In the genomic region with DNA sequence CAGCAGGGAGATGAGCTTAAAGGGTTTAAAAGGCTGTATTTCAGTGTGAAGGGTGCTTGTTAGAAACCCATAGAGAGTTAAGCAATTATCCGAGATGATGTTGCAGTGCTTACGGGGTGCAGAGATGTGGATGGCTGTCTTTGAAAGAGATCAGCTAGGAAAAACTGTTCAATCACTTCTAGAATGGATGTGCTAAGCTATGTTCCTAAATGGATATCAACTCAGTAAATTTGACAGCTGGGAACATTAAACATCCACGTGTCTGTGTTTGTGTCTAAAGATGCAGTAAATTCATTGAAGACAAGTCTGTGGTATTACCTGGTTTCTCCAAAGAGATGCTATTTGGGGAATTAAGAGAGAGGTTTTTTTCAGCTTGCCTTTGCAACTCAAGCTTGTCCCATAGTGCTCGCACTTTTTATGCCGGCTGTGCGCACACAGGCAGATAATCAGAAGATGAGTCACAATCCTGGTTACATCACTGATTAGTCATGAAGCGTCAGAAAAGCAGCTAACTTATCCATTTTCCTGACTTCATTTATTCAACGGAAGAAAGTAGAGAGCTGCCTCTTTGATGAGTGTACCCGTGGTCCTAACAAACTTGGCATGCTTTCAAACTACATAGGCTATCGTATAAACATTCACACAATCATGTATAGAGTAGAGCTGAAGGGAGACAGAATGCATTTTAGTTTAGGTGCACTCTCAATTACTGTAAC, we compare ENCODE assay signal across 13 cellular contexts.
A peak's percentile ranks its signal among the peaks of the same experiment; 100 is the strongest.
DNase-seq lines count a peak whose midpoint lies in the region; ATAC-seq and TF ChIP-seq lines count a peak whose summit lies in the region.
"Had no signal": no experiment of that assay in that cellular context is flagged by ENCODE, and none has a peak within 500 bp of the region (broad histone marks: within the 10 kb centered on the region; RNA-seq: fewer than 3 reads in every experiment).

No MANE protein-coding gene starts in this region.

- H4K20me1 ChIP-seq in fibroblast of lung (ENCODE audit: control insufficient read depth, extremely low read depth, insufficient read depth, low read length) = no peaks in the 10 kb centered on the region
- H4K20me1 ChIP-seq: BLaER1 had no signal

- H3K79me2 ChIP-seq in fibroblast of lung (ENCODE audit: control insufficient read depth, insufficient read depth, low read length) = no peaks in the 10 kb centered on the region

- H3K4me1 ChIP-seq in HEK293 (ENCODE audit: control insufficient read depth, insufficient read depth, low read length) (no peaks in the 10 kb centered on the region), RWPE2 (ENCODE audit: insufficient read depth, poor library complexity, severe bottlenecking) (peaks cover 5% of the 10 kb centered on the region), fibroblast of lung (ENCODE audit: control insufficient read depth, extremely low read depth, insufficient read depth, low read length) (peaks cover 3% of the 10 kb centered on the region)
- H3K4me1 ChIP-seq: BLaER1 had no signal

- H3K4me2 ChIP-seq in fibroblast of lung (ENCODE audit: extremely low read depth, insufficient read depth, low read length) = peak overlapping the region; percentile 52
- H3K4me2 ChIP-seq: BLaER1 had no signal

- ATAC-seq in RWPE2 (ENCODE audit: low read depth) (peak; percentile 86), GM18873 (IDR thresholded peaks at IDR 0.05; ENCODE audit: low FRiP score, unreplicated experiment) (no peak), GM21619 (IDR thresholded peaks at IDR 0.05; ENCODE audit: unreplicated experiment) (no peak), HG03521 (IDR thresholded peaks at IDR 0.05; ENCODE audit: unreplicated experiment) (no peak)
- ATAC-seq: left ventricle myocardium superior had no signal

- H3K9me3 ChIP-seq in HEK293 (ENCODE audit: control insufficient read depth, insufficient read depth, low read depth, low read length) (no peaks in the 10 kb centered on the region), RWPE2 (ENCODE audit: severe bottlenecking) (no peaks in the 10 kb centered on the region), fibroblast of lung (ENCODE audit: control insufficient read depth, insufficient read depth, low read depth, low read length) (no peaks in the 10 kb centered on the region)
- H3K9me3 ChIP-seq: BLaER1, neutrophil had no signal

- no peaks in the 10 kb centered on the region for H3K9me3 Mint-ChIP-seq in type B pancreatic cell

- POLR2A ChIA-PET in HEK293 (lab: Yijun Ruan, JAX) = no interaction called here

- H3K4me3 Mint-ChIP-seq in type B pancreatic cell = no peak overlapping the region

- no peak overlapping the region for H3K9ac ChIP-seq in fibroblast of lung (ENCODE audit: insufficient read depth, low read length)
- H3K9ac ChIP-seq: BLaER1 had no signal

- H2AFZ ChIP-seq in fibroblast of lung (ENCODE audit: low read length) = no peak overlapping the region

- CTCF ChIA-PET in HEK293 (lab: Yijun Ruan, JAX) = interaction anchor here (0.8 kb wide), 1 partner anchor 11 kb away, joined by 3 read pairs; no protein-coding TSS in a partner anchor

- H3K36me3 Mint-ChIP-seq in type B pancreatic cell = no peaks in the 10 kb centered on the region

- H3K4me3 ChIP-seq in HEK293 (ENCODE audit: low read depth, low read length) (no peak overlapping the region), RWPE2 (ENCODE audit: severe bottlenecking) (no peak overlapping the region), fibroblast of lung (replicated peaks in 1 of 4; ENCODE audit: control extremely low read depth in 1 of 4, insufficient read depth in 1 of 4, low read depth in 3 of 4, low read length in 4 of 4) (no peak overlapping the region)
- H3K4me3 ChIP-seq: BLaER1 had no signal

- H3K27me3 Mint-ChIP-seq in type B pancreatic cell = no peaks in the 10 kb centered on the region

- no peak for TF ChIP-seq CTCF in HEK293 (tag by site-specific recombination; IDR thresholded peaks at IDR 0.05)
- TF ChIP-seq CTCF in RWPE2 (IDR thresholded peaks at IDR 0.05; ENCODE audit: poor library complexity, severe bottlenecking) = no peak
- no peak for TF ChIP-seq CTCF in fibroblast of lung (conservative IDR thresholded peaks at IDR 0.05 in 1 of 2, IDR thresholded peaks at IDR 0.05 in 1 of 2; ENCODE audit: low read depth in 1 of 2, low read length in 2 of 2)
- no peak for TF ChIP-seq CTCF in type B pancreatic cell (conservative IDR thresholded peaks at IDR 0.05)

- peaks cover 13% of the 10 kb centered on the region for H3K4me1 Mint-ChIP-seq in type B pancreatic cell (ENCODE audit: unreplicated experiment)

- DNase-seq in A172 (ENCODE audit: low spot score) (peak; percentile 88), RWPE2 (ENCODE audit: low spot score) (no peak), fibroblast of lung (ENCODE audit: low read depth in 2 of 2) (peak; percentile 92 to 98), type B pancreatic cell (ENCODE audit: extremely low spot score, unreplicated experiment) (no peak)
- DNase-seq: left ventricle myocardium superior; NK-92 treated with Interleukin-12 subunit alpha and Interleukin-12 subunit beta, amount 100 ng/mL, for 24 hours; stimulated activated naive CD4-positive, alpha-beta T cell had no signal

- no peak overlapping the region for H3K27ac ChIP-seq in HEK293 (ENCODE audit: extremely low read depth, low read depth, low read length)
- no peak overlapping the region for H3K27ac ChIP-seq in RWPE2 (ENCODE audit: poor library complexity, severe bottlenecking)
- H3K27ac ChIP-seq in fibroblast of lung (ENCODE audit: insufficient read depth, low read length) = peak overlapping the region; percentile 11
- H3K27ac ChIP-seq: BLaER1, neutrophil had no signal

- H3K36me3 ChIP-seq in HEK293 (ENCODE audit: control insufficient read depth in 2 of 2, insufficient read depth in 1 of 2, low read length in 2 of 2) (no peaks in the 10 kb centered on the region), RWPE2 (ENCODE audit: low read depth) (no peaks in the 10 kb centered on the region), fibroblast of lung (ENCODE audit: control insufficient read depth, insufficient read depth, low read length) (no peaks in the 10 kb centered on the region)
- H3K36me3 ChIP-seq: BLaER1, neutrophil had no signal

- H3K27ac Mint-ChIP-seq in type B pancreatic cell = no peak overlapping the region

- H3K27me3 ChIP-seq in RWPE2 (ENCODE audit: insufficient read depth, poor library complexity, severe bottlenecking) (no peaks in the 10 kb centered on the region), fibroblast of lung (ENCODE audit: control insufficient read depth, insufficient read depth, low read length) (no peaks in the 10 kb centered on the region)
- H3K27me3 ChIP-seq: BLaER1 had no signal

TF ChIP-seq in HEK293, 187 proteins besides CTCF, POLR2A, EP300 and RAD21 (continues in another document):
- TF ChIP-seq KLF9 (tag by site-specific recombination; IDR thresholded peaks at IDR 0.05; ENCODE audit: low read depth) (no peak), ZNF521 (tag by site-specific recombination; IDR thresholded peaks at IDR 0.05) (no peak), ZNF544 (tag by site-specific recombination; IDR thresholded peaks at IDR 0.05) (no peak), KLF8 (tag by site-specific recombination; IDR thresholded peaks at IDR 0.05) (peak; percentile 57)
- TF ChIP-seq, protein P1, sequence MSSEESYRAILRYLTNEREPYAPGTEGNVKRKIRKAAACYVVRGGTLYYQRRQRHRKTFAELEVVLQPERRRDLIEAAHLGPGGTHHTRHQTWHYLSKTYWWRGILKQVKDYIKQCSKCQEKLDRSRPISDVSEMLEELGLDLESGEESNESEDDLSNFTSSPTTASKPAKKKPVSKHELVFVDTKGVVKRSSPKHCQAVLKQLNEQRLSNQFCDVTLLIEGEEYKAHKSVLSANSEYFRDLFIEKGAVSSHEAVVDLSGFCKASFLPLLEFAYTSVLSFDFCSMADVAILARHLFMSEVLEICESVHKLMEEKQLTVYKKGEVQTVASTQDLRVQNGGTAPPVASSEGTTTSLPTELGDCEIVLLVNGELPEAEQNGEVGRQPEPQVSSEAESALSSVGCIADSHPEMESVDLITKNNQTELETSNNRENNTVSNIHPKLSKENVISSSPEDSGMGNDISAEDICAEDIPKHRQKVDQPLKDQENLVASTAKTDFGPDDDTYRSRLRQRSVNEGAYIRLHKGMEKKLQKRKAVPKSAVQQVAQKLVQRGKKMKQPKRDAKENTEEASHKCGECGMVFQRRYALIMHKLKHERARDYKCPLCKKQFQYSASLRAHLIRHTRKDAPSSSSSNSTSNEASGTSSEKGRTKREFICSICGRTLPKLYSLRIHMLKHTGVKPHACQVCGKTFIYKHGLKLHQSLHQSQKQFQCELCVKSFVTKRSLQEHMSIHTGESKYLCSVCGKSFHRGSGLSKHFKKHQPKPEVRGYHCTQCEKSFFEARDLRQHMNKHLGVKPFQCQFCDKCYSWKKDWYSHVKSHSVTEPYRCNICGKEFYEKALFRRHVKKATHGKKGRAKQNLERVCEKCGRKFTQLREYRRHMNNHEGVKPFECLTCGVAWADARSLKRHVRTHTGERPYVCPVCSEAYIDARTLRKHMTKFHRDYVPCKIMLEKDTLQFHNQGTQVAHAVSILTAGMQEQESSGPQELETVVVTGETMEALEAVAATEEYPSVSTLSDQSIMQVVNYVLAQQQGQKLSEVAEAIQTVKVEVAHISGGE (tag by site-specific recombination; conservative IDR thresholded peaks at IDR 0.05; ENCODE audit: low read depth) = no peak
- TF ChIP-seq, protein P2, sequence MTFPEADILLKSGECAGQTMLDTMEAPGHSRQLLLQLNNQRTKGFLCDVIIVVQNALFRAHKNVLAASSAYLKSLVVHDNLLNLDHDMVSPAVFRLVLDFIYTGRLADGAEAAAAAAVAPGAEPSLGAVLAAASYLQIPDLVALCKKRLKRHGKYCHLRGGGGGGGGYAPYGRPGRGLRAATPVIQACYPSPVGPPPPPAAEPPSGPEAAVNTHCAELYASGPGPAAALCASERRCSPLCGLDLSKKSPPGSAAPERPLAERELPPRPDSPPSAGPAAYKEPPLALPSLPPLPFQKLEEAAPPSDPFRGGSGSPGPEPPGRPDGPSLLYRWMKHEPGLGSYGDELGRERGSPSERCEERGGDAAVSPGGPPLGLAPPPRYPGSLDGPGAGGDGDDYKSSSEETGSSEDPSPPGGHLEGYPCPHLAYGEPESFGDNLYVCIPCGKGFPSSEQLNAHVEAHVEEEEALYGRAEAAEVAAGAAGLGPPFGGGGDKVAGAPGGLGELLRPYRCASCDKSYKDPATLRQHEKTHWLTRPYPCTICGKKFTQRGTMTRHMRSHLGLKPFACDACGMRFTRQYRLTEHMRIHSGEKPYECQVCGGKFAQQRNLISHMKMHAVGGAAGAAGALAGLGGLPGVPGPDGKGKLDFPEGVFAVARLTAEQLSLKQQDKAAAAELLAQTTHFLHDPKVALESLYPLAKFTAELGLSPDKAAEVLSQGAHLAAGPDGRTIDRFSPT (tag by site-specific recombination; IDR thresholded peaks at IDR 0.05) = no peak

Comparison
In these comparisons a context has a peak if more than half of its experiments do, and no peak if none do; other contexts are left out.
1. DNase-seq: peak in A172 (single experiment) and fibroblast of lung (2 of 2); none in RWPE2 (single experiment) and type B pancreatic cell (single experiment).